ENCODE assay signal across 19 cellular contexts in the genomic region with DNA sequence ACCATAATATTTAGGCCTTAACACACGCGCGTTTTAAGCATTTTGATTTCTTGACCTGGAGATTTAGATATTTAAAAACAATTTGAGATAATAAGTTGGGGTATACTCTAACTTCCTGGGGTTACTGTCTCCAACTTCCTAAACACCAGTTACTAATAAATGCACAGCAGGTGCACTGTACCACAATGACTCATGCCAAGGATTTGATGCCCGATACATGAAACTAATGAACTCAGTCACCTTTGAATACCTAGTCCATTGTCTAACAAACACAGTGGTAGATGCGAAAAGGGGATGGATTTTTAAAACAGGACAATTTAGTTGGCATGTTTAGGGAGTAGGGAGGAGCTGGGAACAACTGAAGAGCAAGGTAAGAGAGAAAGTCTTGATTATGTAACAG.
"Had no signal": no experiment of that assay in that cellular context is flagged by ENCODE, and none has a peak within 500 bp of the region (broad histone marks: within the 10 kb centered on the region; RNA-seq: fewer than 3 reads in every experiment).

No MANE protein-coding gene starts in this region.

- H3K27me3 ChIP-seq: right atrium auricular region, stomach, testis had no signal

- H3K4me3 ChIP-seq: lower lobe of right lung, right atrium auricular region, stomach, testis had no signal

- H3K27ac ChIP-seq: epithelial cell of prostate, lower lobe of right lung, right atrium auricular region, stomach, testis had no signal

- H3K9me3 ChIP-seq: lower lobe of right lung, right atrium auricular region, stomach, testis had no signal

- ATAC-seq: activated CD8-positive, alpha-beta memory T cell treated with anti-CD3 and anti-CD28 coated beads, Interleukin-2, amount 10 ng/mL, durations not matched to agents 7 days and 5 days; lower lobe of right lung had no signal

- DNase-seq: activated B cell treated with CpG ODN at 0.5 μM for 24 hours; activated CD4-positive, alpha-beta memory T cell treated with anti-CD3 and anti-CD28 coated beads, Interleukin-2, amount 10 ng/mL, durations not matched to agents 7 days and 5 days; activated CD4-positive, alpha-beta T cell treated with anti-CD3 and anti-CD28 coated beads for 4 hours; activated CD8-positive, alpha-beta memory T cell treated with anti-CD3 and anti-CD28 coated beads, Interleukin-2, amount 10 ng/mL, durations not matched to agents 7 days and 5 days; caudate nucleus; endodermal cell; foreskin melanocyte; glutamatergic neuron; hippocampal formation; islet precursor cell; lower lobe of right lung; midbrain; occipital lobe; stimulated activated CD4-positive, alpha-beta T cell treated with anti-CD3 and anti-CD28 coated beads, Interleukin-2, amount 100 ng/mL, for 48 hours; stomach; testis had no signal

- FAIRE-seq: TTC549 had no signal

- H3K4me1 ChIP-seq: lower lobe of right lung, right atrium auricular region, testis had no signal
